In genomic region chr21:21921410-21922232, GRCh38 we compare ENCODE assay signal across 9 cellular contexts.
DNase-seq lines count a peak whose midpoint lies in the region; ATAC-seq and TF ChIP-seq lines count a peak whose summit lies in the region.
"Had no signal": no experiment of that assay in that cellular context is flagged by ENCODE, and none has a peak within 500 bp of the region (broad histone marks: within the 10 kb centered on the region; RNA-seq: fewer than 3 reads in every experiment).

No MANE protein-coding gene starts in this region.

- no peak for TF ChIP-seq POLR2A in lower leg skin (IDR thresholded peaks at IDR 0.05)

- CTCF ChIA-PET in HEK293 (lab: Yijun Ruan, JAX), result interaction anchor here (0.6 to 1.9 kb wide), 25 partner anchors 8 to 1209 kb away, joined by 3 to 11 read pairs (median 4); no protein-coding TSS in a partner anchor

- WGBS in lower leg skin, 2 donors, result 42 to 46% methylated on average over 6 of the region's 6 CpGs

- DNase-seq in AG08395 (ENCODE audit: low spot score), result peak; percentile 29
- peak; percentile 2 for DNase-seq in RKO (ENCODE audit: low spot score)
- DNase-seq in iris pigment epithelial cell (ENCODE audit: low read depth), result peak; percentile 17
- DNase-seq in lower leg skin (ENCODE audit: low spot score in 2 of 2), result no peak
- DNase-seq in activated T-cell treated with anti-CD3 and anti-CD28 coated beads, Interleukin-2, amount 50 U/mL, for 24 hours, result no peak
- DNase-seq in activated T-helper 1 cell treated with anti-CD3 and anti-CD28 coated beads, Interleukin-12 subunit alpha, Interleukin-12 subunit beta, Interleukin-2, Interleukin-4 antibody, amounts not matched to agents 30 ng/mL and 10 ng/mL and 1 ng/mL, durations not matched to agents 14 hours and 24 hours and 36 hours (ENCODE audit: low spot score), result no peak
- DNase-seq: activated CD8-positive, alpha-beta memory T cell treated with anti-CD3 and anti-CD28 coated beads for 24 hours had no signal

- no peak overlapping the region for H3K4me3 Mint-ChIP-seq in activated T-cell treated with anti-CD3 and anti-CD28 coated beads, Interleukin-2, amount 50 U/mL, for 24 hours
- no peak overlapping the region for H3K4me3 Mint-ChIP-seq in activated T-helper 1 cell treated with anti-CD3 and anti-CD28 coated beads, Interleukin-12 subunit alpha, Interleukin-12 subunit beta, Interleukin-2, Interleukin-4 antibody, amounts not matched to agents 30 ng/mL and 10 ng/mL and 1 ng/mL, durations not matched to agents 14 hours and 24 hours and 36 hours

- H3K4me1 Mint-ChIP-seq in activated T-cell treated with anti-CD3 and anti-CD28 coated beads, Interleukin-2, amount 50 U/mL, for 24 hours (ENCODE audit: low read depth), result no peaks in the 10 kb centered on the region
- H3K4me1 Mint-ChIP-seq in activated T-helper 1 cell treated with anti-CD3 and anti-CD28 coated beads, Interleukin-12 subunit alpha, Interleukin-12 subunit beta, Interleukin-2, Interleukin-4 antibody, amounts not matched to agents 30 ng/mL and 10 ng/mL and 1 ng/mL, durations not matched to agents 14 hours and 24 hours and 36 hours (ENCODE audit: low read depth), result no peaks in the 10 kb centered on the region

- H3K27me3 Mint-ChIP-seq in activated T-cell treated with anti-CD3 and anti-CD28 coated beads, Interleukin-2, amount 50 U/mL, for 24 hours, result no peaks in the 10 kb centered on the region
- no peaks in the 10 kb centered on the region for H3K27me3 Mint-ChIP-seq in activated T-helper 1 cell treated with anti-CD3 and anti-CD28 coated beads, Interleukin-12 subunit alpha, Interleukin-12 subunit beta, Interleukin-2, Interleukin-4 antibody, amounts not matched to agents 30 ng/mL and 10 ng/mL and 1 ng/mL, durations not matched to agents 14 hours and 24 hours and 36 hours (ENCODE audit: insufficient read depth)

- no peaks in the 10 kb centered on the region for H3K9me3 Mint-ChIP-seq in activated T-cell treated with anti-CD3 and anti-CD28 coated beads, Interleukin-2, amount 50 U/mL, for 24 hours
- no peaks in the 10 kb centered on the region for H3K9me3 Mint-ChIP-seq in activated T-helper 1 cell treated with anti-CD3 and anti-CD28 coated beads, Interleukin-12 subunit alpha, Interleukin-12 subunit beta, Interleukin-2, Interleukin-4 antibody, amounts not matched to agents 30 ng/mL and 10 ng/mL and 1 ng/mL, durations not matched to agents 14 hours and 24 hours and 36 hours

- H3K9me3 ChIP-seq in HEK293 (ENCODE audit: control insufficient read depth, insufficient read depth, low read depth, low read length), result no peaks in the 10 kb centered on the region

- H3K27ac ChIP-seq in HEK293 (ENCODE audit: extremely low read depth, low read depth, low read length), result no peak overlapping the region

- no peak overlapping the region for H3K27ac Mint-ChIP-seq in activated T-cell treated with anti-CD3 and anti-CD28 coated beads, Interleukin-2, amount 50 U/mL, for 24 hours
- H3K27ac Mint-ChIP-seq in activated T-helper 1 cell treated with anti-CD3 and anti-CD28 coated beads, Interleukin-12 subunit alpha, Interleukin-12 subunit beta, Interleukin-2, Interleukin-4 antibody, amounts not matched to agents 30 ng/mL and 10 ng/mL and 1 ng/mL, durations not matched to agents 14 hours and 24 hours and 36 hours, result no peak overlapping the region

- no peak overlapping the region for H3K4me3 ChIP-seq in HEK293 (ENCODE audit: low read depth, low read length)
- H3K4me3 ChIP-seq in lower leg skin (ENCODE audit: low read depth, poor library complexity, severe bottlenecking), result no peak overlapping the region

- no peaks in the 10 kb centered on the region for H3K36me3 Mint-ChIP-seq in activated T-cell treated with anti-CD3 and anti-CD28 coated beads, Interleukin-2, amount 50 U/mL, for 24 hours (ENCODE audit: low read depth)
- H3K36me3 Mint-ChIP-seq in activated T-helper 1 cell treated with anti-CD3 and anti-CD28 coated beads, Interleukin-12 subunit alpha, Interleukin-12 subunit beta, Interleukin-2, Interleukin-4 antibody, amounts not matched to agents 30 ng/mL and 10 ng/mL and 1 ng/mL, durations not matched to agents 14 hours and 24 hours and 36 hours (ENCODE audit: low read depth), result no peaks in the 10 kb centered on the region

- no peaks in the 10 kb centered on the region for H3K36me3 ChIP-seq in HEK293 (ENCODE audit: control insufficient read depth in 2 of 2, insufficient read depth in 1 of 2, low read length in 2 of 2)

- no peaks in the 10 kb centered on the region for H3K4me1 ChIP-seq in HEK293 (ENCODE audit: control insufficient read depth, insufficient read depth, low read length)

- TF ChIP-seq CTCF in HEK293 (tag by site-specific recombination; IDR thresholded peaks at IDR 0.05) (no peak), lower leg skin (IDR thresholded peaks at IDR 0.05) (no peak)

- intact Hi-C loops in lower leg skin (cut with DNase I; ENCODE audit: low total_unique reads), result loop anchor here (5.0 kb wide), 1 partner anchor 1089 kb away; no protein-coding TSS in a partner anchor
- intact Hi-C loops in activated T-helper 1 cell treated with anti-CD3 and anti-CD28 coated beads, Interleukin-12 subunit alpha, Interleukin-12 subunit beta, Interleukin-2, Interleukin-4 antibody, amounts not matched to agents 30 ng/mL and 10 ng/mL and 1 ng/mL, durations not matched to agents 14 hours and 24 hours and 36 hours (cut with micrococcal nuclease), result loop anchor here (1.0 kb wide), 1 partner anchor 922 kb away; no protein-coding TSS in a partner anchor

- POLR2A ChIA-PET in HEK293 (lab: Yijun Ruan, JAX), result no interaction called here

- no peak for ATAC-seq in GM18867 (IDR thresholded peaks at IDR 0.05; ENCODE audit: unreplicated experiment)

TF ChIP-seq in HEK293, 187 proteins besides CTCF, POLR2A, EP300 and RAD21:
- TF ChIP-seq HOXC10 (CRISPR knock-in tag; IDR thresholded peaks at IDR 0.05) (no peak), ZNF654 (tag by site-specific recombination; IDR thresholded peaks at IDR 0.05; ENCODE audit: low read depth) (peak; percentile 12; the same call in 1 of the 2 replicates)

Comparison
In these comparisons a context has a peak if more than half of its experiments do, and no peak if none do; other contexts are left out.
1. DNase-seq: peak in AG08395 (single experiment), RKO (single experiment) and iris pigment epithelial cell (single experiment); none in lower leg skin (0 of 2), activated T-cell treated with anti-CD3 and anti-CD28 coated beads, Interleukin-2, amount 50 U/mL, for 24 hours (single experiment) and activated T-helper 1 cell treated with anti-CD3 and anti-CD28 coated beads, Interleukin-12 subunit alpha, Interleukin-12 subunit beta, Interleukin-2, Interleukin-4 antibody, amounts not matched to agents 30 ng/mL and 10 ng/mL and 1 ng/mL, durations not matched to agents 14 hours and 24 hours and 36 hours (single experiment).